ENCODE assay signal across 15 cellular contexts in the genomic region with DNA sequence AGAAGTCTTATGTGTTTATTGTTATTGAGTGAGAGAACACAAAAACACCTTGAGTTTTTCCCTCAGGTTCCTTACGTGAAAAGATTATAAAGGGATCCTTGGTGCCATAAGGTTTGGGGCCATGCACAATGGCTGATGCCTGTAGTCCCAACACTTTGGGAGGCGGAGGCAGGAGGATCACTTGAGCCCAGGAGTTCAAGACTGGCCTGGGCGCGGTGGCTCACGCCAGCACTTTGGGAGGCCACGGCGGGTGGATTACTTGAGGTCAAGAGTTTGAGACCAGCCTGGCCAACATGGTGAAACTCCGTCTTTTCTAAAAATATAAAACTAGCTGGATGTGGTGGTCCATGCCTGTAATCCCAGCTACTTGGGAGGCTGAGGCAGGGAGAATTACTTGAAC. TPM values are rescaled to one million over a fixed set of nuclear protein-coding genes. Genes with fewer than 3 reads are reported as not detected.
A peak's percentile ranks its signal among the peaks of the same experiment; 100 is the strongest.
DNase-seq lines count a peak whose midpoint lies in the region; ATAC-seq and TF ChIP-seq lines count a peak whose summit lies in the region.
"Had no signal": no experiment of that assay in that cellular context is flagged by ENCODE, and none has a peak within 500 bp of the region (broad histone marks: within the 10 kb centered on the region; RNA-seq: fewer than 3 reads in every experiment).

No MANE protein-coding gene starts in this region.

- ATAC-seq in Right ventricle myocardium inferior (no peak), Right ventricle myocardium superior (ENCODE audit: poor library complexity) (no peak), WTC11 (no peak), HG02884 (IDR thresholded peaks at IDR 0.05; ENCODE audit: unreplicated experiment) (no peak), GM21447 (IDR thresholded peaks at IDR 0.05; ENCODE audit: unreplicated experiment) (no peak)
- ATAC-seq: GM12878, GM23338 had no signal

- DNase-seq in Right ventricle myocardium inferior (ENCODE audit: missing footprints) (peak; percentile 45), Right ventricle myocardium superior (no peak), WTC11 (ENCODE audit: low spot score) (no peak), nephron progenitor cell (no peak), dermis blood vessel endothelial cell (no peak)
- DNase-seq: C1 segment of cervical spinal cord; CD4-positive, alpha-beta T cell; DMS79; H7 had no signal

- H3K9me3 Mint-ChIP-seq in WTC11 (peaks cover 8% of the 10 kb centered on the region), nephron progenitor cell (peaks cover 19% of the 10 kb centered on the region)
- H3K9me3 Mint-ChIP-seq: CD4-positive, alpha-beta T cell had no signal

- H3K27me3 Mint-ChIP-seq in WTC11 (ENCODE audit: low read depth) (no peaks in the 10 kb centered on the region), nephron progenitor cell (ENCODE audit: low read depth, poor library complexity) (no peaks in the 10 kb centered on the region)
- H3K27me3 Mint-ChIP-seq: B cell; CD4-positive, alpha-beta T cell had no signal

- H3K27ac Mint-ChIP-seq in WTC11 (peak overlapping the region; percentile 11; the same call in 1 of the 2 replicates), nephron progenitor cell (peak overlapping the region; percentile 51)
- H3K27ac Mint-ChIP-seq: B cell; CD4-positive, alpha-beta T cell; GM23338 had no signal

- H3K4me3 Mint-ChIP-seq in WTC11 (no peak overlapping the region), nephron progenitor cell (no peak overlapping the region)
- H3K4me3 Mint-ChIP-seq: B cell, GM23338 had no signal

- peaks cover 14% of the 10 kb centered on the region; the same call in 1 of the 2 replicates for H3K4me1 Mint-ChIP-seq in WTC11
- H3K4me1 Mint-ChIP-seq in nephron progenitor cell: peaks cover 34% of the 10 kb centered on the region

- TF ChIP-seq CTCF in WTC11 (IDR thresholded peaks at IDR 0.05): no peak
- no peak for TF ChIP-seq CTCF in nephron progenitor cell (IDR thresholded peaks at IDR 0.05)

- CTCF ChIA-PET in WTC11 (lab: Charles Lee): interaction anchor here (0.7 kb wide), 1 partner anchor 98 kb away, joined by 3 read pairs; no protein-coding TSS in a partner anchor

- POLR2A ChIA-PET in WTC11 (lab: Charles Lee): no interaction called here

- intact Hi-C loops in Right ventricle myocardium inferior (cut with DNase I): no loop called here
- intact Hi-C loops in Right ventricle myocardium superior (cut with DNase I): no loop called here

- H3K36me3 Mint-ChIP-seq in WTC11: peaks cover 44% of the 10 kb centered on the region
- H3K36me3 Mint-ChIP-seq in nephron progenitor cell (ENCODE audit: low read depth): peaks cover 68% of the 10 kb centered on the region

TF ChIP-seq in WTC11, 78 proteins besides CTCF, POLR2A, EP300 and RAD21 (continues in another document):
- TF ChIP-seq, protein P1, sequence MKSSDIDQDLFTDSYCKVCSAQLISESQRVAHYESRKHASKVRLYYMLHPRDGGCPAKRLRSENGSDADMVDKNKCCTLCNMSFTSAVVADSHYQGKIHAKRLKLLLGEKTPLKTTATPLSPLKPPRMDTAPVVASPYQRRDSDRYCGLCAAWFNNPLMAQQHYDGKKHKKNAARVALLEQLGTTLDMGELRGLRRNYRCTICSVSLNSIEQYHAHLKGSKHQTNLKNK (CRISPR knock-in tag; IDR thresholded peaks at IDR 0.05): no peak
- no peak for TF ChIP-seq ATF2 (CRISPR knock-in tag; IDR thresholded peaks at IDR 0.05; ENCODE audit: borderline replicate concordance, low read depth)
- no peak for TF ChIP-seq ATF1 (CRISPR knock-in tag; IDR thresholded peaks at IDR 0.05)
- TF ChIP-seq ZNF263 (CRISPR knock-in tag; IDR thresholded peaks at IDR 0.05; ENCODE audit: low read depth): no peak
- TF ChIP-seq FOXK1 (CRISPR knock-in tag; IDR thresholded peaks at IDR 0.05): no peak
- TF ChIP-seq ETV6 (CRISPR knock-in tag; IDR thresholded peaks at IDR 0.05): no peak
- TF ChIP-seq MXD4 (CRISPR knock-in tag; IDR thresholded peaks at IDR 0.05; ENCODE audit: borderline replicate concordance): no peak
- no peak for TF ChIP-seq NR2C2 (CRISPR knock-in tag; IDR thresholded peaks at IDR 0.05)
- TF ChIP-seq TP53 (CRISPR knock-in tag; IDR thresholded peaks at IDR 0.05): no peak
- TF ChIP-seq, protein P2, sequence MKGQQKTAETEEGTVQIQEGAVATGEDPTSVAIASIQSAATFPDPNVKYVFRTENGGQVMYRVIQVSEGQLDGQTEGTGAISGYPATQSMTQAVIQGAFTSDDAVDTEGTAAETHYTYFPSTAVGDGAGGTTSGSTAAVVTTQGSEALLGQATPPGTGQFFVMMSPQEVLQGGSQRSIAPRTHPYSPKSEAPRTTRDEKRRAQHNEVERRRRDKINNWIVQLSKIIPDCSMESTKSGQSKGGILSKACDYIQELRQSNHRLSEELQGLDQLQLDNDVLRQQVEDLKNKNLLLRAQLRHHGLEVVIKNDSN (CRISPR knock-in tag; IDR thresholded peaks at IDR 0.05): no peak
- TF ChIP-seq ZNF232 (CRISPR knock-in tag; IDR thresholded peaks at IDR 0.05): no peak
- TF ChIP-seq, protein P3, sequence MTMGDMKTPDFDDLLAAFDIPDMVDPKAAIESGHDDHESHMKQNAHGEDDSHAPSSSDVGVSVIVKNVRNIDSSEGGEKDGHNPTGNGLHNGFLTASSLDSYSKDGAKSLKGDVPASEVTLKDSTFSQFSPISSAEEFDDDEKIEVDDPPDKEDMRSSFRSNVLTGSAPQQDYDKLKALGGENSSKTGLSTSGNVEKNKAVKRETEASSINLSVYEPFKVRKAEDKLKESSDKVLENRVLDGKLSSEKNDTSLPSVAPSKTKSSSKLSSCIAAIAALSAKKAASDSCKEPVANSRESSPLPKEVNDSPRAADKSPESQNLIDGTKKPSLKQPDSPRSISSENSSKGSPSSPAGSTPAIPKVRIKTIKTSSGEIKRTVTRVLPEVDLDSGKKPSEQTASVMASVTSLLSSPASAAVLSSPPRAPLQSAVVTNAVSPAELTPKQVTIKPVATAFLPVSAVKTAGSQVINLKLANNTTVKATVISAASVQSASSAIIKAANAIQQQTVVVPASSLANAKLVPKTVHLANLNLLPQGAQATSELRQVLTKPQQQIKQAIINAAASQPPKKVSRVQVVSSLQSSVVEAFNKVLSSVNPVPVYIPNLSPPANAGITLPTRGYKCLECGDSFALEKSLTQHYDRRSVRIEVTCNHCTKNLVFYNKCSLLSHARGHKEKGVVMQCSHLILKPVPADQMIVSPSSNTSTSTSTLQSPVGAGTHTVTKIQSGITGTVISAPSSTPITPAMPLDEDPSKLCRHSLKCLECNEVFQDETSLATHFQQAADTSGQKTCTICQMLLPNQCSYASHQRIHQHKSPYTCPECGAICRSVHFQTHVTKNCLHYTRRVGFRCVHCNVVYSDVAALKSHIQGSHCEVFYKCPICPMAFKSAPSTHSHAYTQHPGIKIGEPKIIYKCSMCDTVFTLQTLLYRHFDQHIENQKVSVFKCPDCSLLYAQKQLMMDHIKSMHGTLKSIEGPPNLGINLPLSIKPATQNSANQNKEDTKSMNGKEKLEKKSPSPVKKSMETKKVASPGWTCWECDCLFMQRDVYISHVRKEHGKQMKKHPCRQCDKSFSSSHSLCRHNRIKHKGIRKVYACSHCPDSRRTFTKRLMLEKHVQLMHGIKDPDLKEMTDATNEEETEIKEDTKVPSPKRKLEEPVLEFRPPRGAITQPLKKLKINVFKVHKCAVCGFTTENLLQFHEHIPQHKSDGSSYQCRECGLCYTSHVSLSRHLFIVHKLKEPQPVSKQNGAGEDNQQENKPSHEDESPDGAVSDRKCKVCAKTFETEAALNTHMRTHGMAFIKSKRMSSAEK (CRISPR knock-in tag; IDR thresholded peaks at IDR 0.05; ENCODE audit: borderline replicate concordance): no peak

RNA-seq across cellular contexts. Expression of gene SMDT1, which starts 5.4 kb away (rescaled TPM):
- 172 TPM for total RNA-seq in Right ventricle myocardium inferior
- total RNA-seq in Right ventricle myocardium superior: 179 TPM
- total RNA-seq in WTC11 (2021): 39.9 to 50.6 TPM (median 49.6 TPM) in 3 replicates
- 3.6 and 5.4 TPM in 2 replicates for total RNA-seq in dermis blood vessel endothelial cell

RNA-seq across cellular contexts. Expression of gene NDUFA6, which starts 5.7 kb away (rescaled TPM):
- total RNA-seq in Right ventricle myocardium inferior: 296 TPM
- 298 TPM for total RNA-seq in Right ventricle myocardium superior
- total RNA-seq in WTC11 (2021): 84.6 to 90.8 TPM (median 85.9 TPM) in 3 replicates
- 38.1 and 42.7 TPM in 2 replicates for total RNA-seq in dermis blood vessel endothelial cell

RNA-seq across cellular contexts. Expression of gene PHETA2, which starts 10.8 kb away (rescaled TPM):
- total RNA-seq in Right ventricle myocardium inferior (6.2 TPM), Right ventricle myocardium superior (4.2 TPM), WTC11 (2021) (5.7 to 7.1 TPM (median 6.3 TPM) in 3 replicates), dermis blood vessel endothelial cell (25.7 and 32.8 TPM in 2 replicates)
- total RNA-seq: G401 had no signal

RNA-seq across cellular contexts. Expression of gene NAGA, which starts 14.3 kb away (rescaled TPM):
- total RNA-seq in Right ventricle myocardium inferior (14.3 TPM), Right ventricle myocardium superior (11.8 TPM), WTC11 (2021) (19.4 to 22.8 TPM (median 22.3 TPM) in 3 replicates), dermis blood vessel endothelial cell (22.6 and 36.9 TPM in 2 replicates)

RNA-seq across cellular contexts. Expression of gene CYP2D6, which starts 45.7 kb away (rescaled TPM):
- total RNA-seq in Right ventricle myocardium inferior: not detected
- total RNA-seq in Right ventricle myocardium superior: not detected
- total RNA-seq in WTC11 (2021): 1.4 to 1.7 TPM (median 1.6 TPM) in 3 replicates
- total RNA-seq in dermis blood vessel endothelial cell: 0.09 and 0.68 TPM in 2 replicates
